ENCODE assay signal across 1 cellular context in genomic region chr17:29179232-29180036, GRCh38.
TF ChIP-seq lines count a peak whose summit lies in the region.

No MANE protein-coding gene starts in this region.

TF ChIP-seq in HepG2, 621 proteins besides CTCF, POLR2A, EP300 and RAD21 (continued from another document and continues in another):
- TF ChIP-seq RBAK (CRISPR knock-in tag; IDR thresholded peaks at IDR 0.05) (no peak), ZMAT3 (CRISPR knock-in tag; conservative IDR thresholded peaks at IDR 0.05) (0 out of 2 replicates have a peak, but pooled peaks have one; percentile 42), NAIF1 (CRISPR knock-in tag; IDR thresholded peaks at IDR 0.05; ENCODE audit: borderline replicate concordance) (no peak), ZBTB34 (CRISPR knock-in tag; IDR thresholded peaks at IDR 0.05) (no peak), ZNF101 (CRISPR knock-in tag; IDR thresholded peaks at IDR 0.05; ENCODE audit: borderline replicate concordance, low read depth) (no peak), MEIS1 (CRISPR knock-in tag; IDR thresholded peaks at IDR 0.05; ENCODE audit: borderline replicate concordance) (0 out of 2 replicates have a peak, but pooled peaks have one; percentile 60), ZNF138 (CRISPR knock-in tag; IDR thresholded peaks at IDR 0.05; ENCODE audit: low read depth) (no peak), ARNT2 (CRISPR knock-in tag; IDR thresholded peaks at IDR 0.05; ENCODE audit: low read depth) (peak; percentile 74), HOXA5 (CRISPR knock-in tag; IDR thresholded peaks at IDR 0.05) (no peak), TARDBP (CRISPR knock-in tag; IDR thresholded peaks at IDR 0.05) (peak; percentile 36; the same call in 1 of the 2 replicates), BRCA1 (CRISPR knock-in tag; IDR thresholded peaks at IDR 0.05) (0 out of 2 replicates have a peak, but pooled peaks have one; percentile 41), HNRNPLL (IDR thresholded peaks at IDR 0.05; ENCODE audit: low read depth, low read length, poor library complexity, severe bottlenecking) (no peak), ZNF83 (CRISPR knock-in tag; IDR thresholded peaks at IDR 0.05; ENCODE audit: borderline replicate concordance) (no peak), CEBPG (CRISPR knock-in tag; IDR thresholded peaks at IDR 0.05) (no peak), ZNF878 (CRISPR knock-in tag; IDR thresholded peaks at IDR 0.05) (no peak), ZNF230 (CRISPR knock-in tag; IDR thresholded peaks at IDR 0.05) (no peak), ZNF883 (CRISPR knock-in tag; IDR thresholded peaks at IDR 0.05; ENCODE audit: not compliant biosample characterization) (no peak), BORCS8-MEF2B (CRISPR knock-in tag; IDR thresholded peaks at IDR 0.05) (peak; percentile 62), ZNF709 (CRISPR knock-in tag; IDR thresholded peaks at IDR 0.05) (peak; percentile 10; the same call in 1 of the 2 replicates), ZNF570 (CRISPR knock-in tag; IDR thresholded peaks at IDR 0.05; ENCODE audit: borderline replicate concordance) (no peak), ZNF205 (CRISPR knock-in tag; IDR thresholded peaks at IDR 0.05) (no peak), BCL3 (CRISPR knock-in tag; IDR thresholded peaks at IDR 0.05) (no peak), NR2C2 (CRISPR knock-in tag; IDR thresholded peaks at IDR 0.05; ENCODE audit: borderline replicate concordance) (peak; percentile 47), ZC3H4 (CRISPR knock-in tag; IDR thresholded peaks at IDR 0.05; ENCODE audit: borderline replicate concordance) (no peak), SMARCC2 (IDR thresholded peaks at IDR 0.05) (no peak), ARID4A (CRISPR knock-in tag; IDR thresholded peaks at IDR 0.05; ENCODE audit: borderline replicate concordance) (peak; percentile 84; the same call in 1 of the 2 replicates), PREB (CRISPR knock-in tag; IDR thresholded peaks at IDR 0.05) (no peak), ZIK1 (CRISPR knock-in tag; IDR thresholded peaks at IDR 0.05; ENCODE audit: borderline replicate concordance, low read depth) (peak; percentile 76; the same call in 1 of the 2 replicates), MAFF (IDR thresholded peaks at IDR 0.05; ENCODE audit: low read depth, low read length) (no peak), ZNF598 (CRISPR knock-in tag; IDR thresholded peaks at IDR 0.05; ENCODE audit: borderline replicate concordance) (no peak), BRF2 (CRISPR knock-in tag; IDR thresholded peaks at IDR 0.05) (no peak), PBX3 (CRISPR knock-in tag; IDR thresholded peaks at IDR 0.05; ENCODE audit: borderline replicate concordance) (no peak), ZNF879 (CRISPR knock-in tag; IDR thresholded peaks at IDR 0.05) (no peak; the same call in 1 of the 2 replicates), SOX5 (CRISPR knock-in tag; IDR thresholded peaks at IDR 0.05; ENCODE audit: borderline replicate concordance) (no peak), KDM2A (CRISPR knock-in tag; IDR thresholded peaks at IDR 0.05; ENCODE audit: borderline replicate concordance, low read depth) (peak; percentile 47; the same call in 1 of the 2 replicates), TSC22D2 (CRISPR knock-in tag; IDR thresholded peaks at IDR 0.05; ENCODE audit: borderline replicate concordance) (0 out of 2 replicates have a peak, but pooled peaks have one; percentile 40), TFE3 (CRISPR knock-in tag; IDR thresholded peaks at IDR 0.05) (no peak), ZNF790 (CRISPR knock-in tag; IDR thresholded peaks at IDR 0.05; ENCODE audit: borderline replicate concordance) (no peak), ZNF354B (CRISPR knock-in tag; IDR thresholded peaks at IDR 0.05) (no peak), SCMH1 (CRISPR knock-in tag; IDR thresholded peaks at IDR 0.05; ENCODE audit: borderline replicate concordance) (no peak), ZNF333 (CRISPR knock-in tag; IDR thresholded peaks at IDR 0.05; ENCODE audit: borderline replicate concordance) (no peak; the same call in 1 of the 2 replicates)
- TF ChIP-seq, protein P1, sequence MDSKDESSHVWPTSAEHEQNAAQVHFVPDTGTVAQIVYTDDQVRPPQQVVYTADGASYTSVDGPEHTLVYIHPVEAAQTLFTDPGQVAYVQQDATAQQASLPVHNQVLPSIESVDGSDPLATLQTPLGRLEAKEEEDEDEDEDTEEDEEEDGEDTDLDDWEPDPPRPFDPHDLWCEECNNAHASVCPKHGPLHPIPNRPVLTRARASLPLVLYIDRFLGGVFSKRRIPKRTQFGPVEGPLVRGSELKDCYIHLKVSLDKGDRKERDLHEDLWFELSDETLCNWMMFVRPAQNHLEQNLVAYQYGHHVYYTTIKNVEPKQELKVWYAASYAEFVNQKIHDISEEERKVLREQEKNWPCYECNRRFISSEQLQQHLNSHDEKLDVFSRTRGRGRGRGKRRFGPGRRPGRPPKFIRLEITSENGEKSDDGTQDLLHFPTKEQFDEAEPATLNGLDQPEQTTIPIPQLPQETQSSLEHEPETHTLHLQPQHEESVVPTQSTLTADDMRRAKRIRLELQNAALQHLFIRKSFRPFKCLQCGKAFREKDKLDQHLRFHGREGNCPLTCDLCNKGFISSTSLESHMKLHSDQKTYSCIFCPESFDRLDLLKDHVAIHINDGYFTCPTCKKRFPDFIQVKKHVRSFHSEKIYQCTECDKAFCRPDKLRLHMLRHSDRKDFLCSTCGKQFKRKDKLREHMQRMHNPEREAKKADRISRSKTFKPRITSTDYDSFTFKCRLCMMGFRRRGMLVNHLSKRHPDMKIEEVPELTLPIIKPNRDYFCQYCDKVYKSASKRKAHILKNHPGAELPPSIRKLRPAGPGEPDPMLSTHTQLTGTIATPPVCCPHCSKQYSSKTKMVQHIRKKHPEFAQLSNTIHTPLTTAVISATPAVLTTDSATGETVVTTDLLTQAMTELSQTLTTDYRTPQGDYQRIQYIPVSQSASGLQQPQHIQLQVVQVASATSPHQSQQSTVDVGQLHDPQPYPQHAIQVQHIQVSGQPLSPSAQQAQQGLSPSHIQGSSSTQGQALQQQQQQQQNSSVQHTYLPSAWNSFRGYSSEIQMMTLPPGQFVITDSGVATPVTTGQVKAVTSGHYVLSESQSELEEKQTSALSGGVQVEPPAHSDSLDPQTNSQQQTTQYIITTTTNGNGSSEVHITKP (CRISPR knock-in tag; IDR thresholded peaks at IDR 0.05; ENCODE audit: low read depth), result no peak
- TF ChIP-seq, protein P2, sequence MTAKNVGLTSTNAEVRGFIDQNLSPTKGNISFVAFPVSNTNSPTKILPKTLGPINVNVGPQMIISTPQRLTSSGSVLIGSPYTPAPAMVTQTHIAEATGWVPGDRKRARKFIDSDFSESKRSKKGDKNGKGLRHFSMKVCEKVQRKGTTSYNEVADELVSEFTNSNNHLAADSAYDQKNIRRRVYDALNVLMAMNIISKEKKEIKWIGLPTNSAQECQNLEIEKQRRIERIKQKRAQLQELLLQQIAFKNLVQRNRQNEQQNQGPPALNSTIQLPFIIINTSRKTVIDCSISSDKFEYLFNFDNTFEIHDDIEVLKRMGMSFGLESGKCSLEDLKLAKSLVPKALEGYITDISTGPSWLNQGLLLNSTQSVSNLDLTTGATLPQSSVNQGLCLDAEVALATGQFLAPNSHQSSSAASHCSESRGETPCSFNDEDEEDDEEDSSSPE (CRISPR knock-in tag; IDR thresholded peaks at IDR 0.05), result no peak; the same call in 1 of the 2 replicates
